Comparison of ENCODE assay signal across 8 cellular contexts in genomic region chr15:89335289-89336041, GRCh38. TPM values are rescaled to one million over a fixed set of nuclear protein-coding genes. Genes with fewer than 3 reads are reported as not detected.
DNase-seq lines count a peak whose midpoint lies in the region; ATAC-seq, FAIRE-seq and TF ChIP-seq lines count a peak whose summit lies in the region.

No MANE protein-coding gene starts in this region.

- H3K4me3 Mint-ChIP-seq in CD8-positive, alpha-beta T cell, result peak overlapping the region; percentile 89

- CTCF ChIA-PET in CD8-positive, alpha-beta T cell (lab: Charles Lee), result interaction anchor here (0.8 to 1.7 kb wide), 2 partner anchors 23 to 150 kb away, joined by 3 to 13 read pairs; no protein-coding TSS in a partner anchor

- H3K27me3 ChIP-seq in CD8-positive, alpha-beta T cell (ENCODE audit: insufficient read depth, low read length), result no peaks in the 10 kb centered on the region
- no peaks in the 10 kb centered on the region for H3K27me3 ChIP-seq in mononuclear cell (ENCODE audit: insufficient read depth, low read length)

- no peak for TF ChIP-seq CTCF in CD8-positive, alpha-beta T cell (IDR thresholded peaks at IDR 0.05)

- H3K36me3 Mint-ChIP-seq in CD8-positive, alpha-beta T cell, result peaks cover 35% of the 10 kb centered on the region

- H3K27ac ChIP-seq in CD8-positive, alpha-beta T cell (ENCODE audit: low read depth, low read length), result peak overlapping the region; percentile 76
- H3K27ac ChIP-seq in cingulate gyrus (ENCODE audit: low read depth, low read length), result peak overlapping the region; percentile 76

- peak overlapping the region; percentile 57 for H3K4me3 ChIP-seq in CD8-positive, alpha-beta T cell (ENCODE audit: low read depth, low read length)
- peak overlapping the region; percentile 82 for H3K4me3 ChIP-seq in mononuclear cell (ENCODE audit: low read length)

- peaks cover 39% of the 10 kb centered on the region for H3K4me1 Mint-ChIP-seq in CD8-positive, alpha-beta T cell (ENCODE audit: low read depth)

- FAIRE-seq in RCC 7860 (lab: Jason Lieb, UNC), result no peak

- peak; percentile 15 for ATAC-seq in CD8-positive, alpha-beta T cell
- ATAC-seq in GM21723 (IDR thresholded peaks at IDR 0.05; ENCODE audit: unreplicated experiment), result peak; percentile 23

- intact Hi-C loops in CD8-positive, alpha-beta T cell (cut with DNase I, micrococcal nuclease), result loop anchor here (1.0 to 10.0 kb wide), 10 partner anchors 23 to 1659 kb away; partner anchors contain the start of genes TICRR (in 2 of the 2), ABHD2 (in 1 of the 2), AEN (in 1 of the 2) and DET1 (in 1 of the 2)

- H3K27me3 Mint-ChIP-seq in CD8-positive, alpha-beta T cell (ENCODE audit: low read depth), result no peaks in the 10 kb centered on the region

- peaks cover 49% of the 10 kb centered on the region for H3K4me1 ChIP-seq in CD8-positive, alpha-beta T cell (ENCODE audit: insufficient read depth, low read length)
- peaks cover 45% of the 10 kb centered on the region for H3K4me1 ChIP-seq in mononuclear cell (ENCODE audit: insufficient read depth, low read length)

- H3K9me3 Mint-ChIP-seq in CD8-positive, alpha-beta T cell, result no peaks in the 10 kb centered on the region

- no peaks in the 10 kb centered on the region for H3K9me3 ChIP-seq in CD8-positive, alpha-beta T cell (ENCODE audit: low read length)
- no peaks in the 10 kb centered on the region for H3K9me3 ChIP-seq in mononuclear cell (ENCODE audit: low read depth, low read length)

- H3K27ac Mint-ChIP-seq in CD8-positive, alpha-beta T cell, result peak overlapping the region; percentile 99

- peak in 3 of 7 experiments; percentile 43 to 56 (median 44) for DNase-seq in CD8-positive, alpha-beta T cell
- DNase-seq in NCI-H524 treated with DMSO at 0.1 percent for 48 hours (lab: John Stamatoyannopoulos, UW) (peak; percentile 68), amniotic stem cell (lab: John Stamatoyannopoulos, UW) (no peak), RCC 7860 (ENCODE audit: low spot score) (no peak), NCI-H2196 (lab: John Stamatoyannopoulos, UW; ENCODE audit: unreplicated experiment) (no peak)

- H3K36me3 ChIP-seq in CD8-positive, alpha-beta T cell (ENCODE audit: insufficient read depth, low read length), result peaks cover 17% of the 10 kb centered on the region

- POLR2A ChIA-PET in CD8-positive, alpha-beta T cell (lab: Charles Lee), result interaction anchor here (0.7 to 4.4 kb wide), 6 partner anchors 12 to 1620 kb away, joined by 3 to 28 read pairs (median 4); partner anchors contain the start of genes FANCI and RCCD1

RNA-seq across cellular contexts. Expression of gene POLG, which starts 0.8 kb away (rescaled TPM):
- 100 to 1,000 TPM; 147 to 158 TPM for total RNA-seq in CD8-positive, alpha-beta T cell
- total RNA-seq in mononuclear cell, result 84.7 TPM
